ENCODE assay signal across 23 cellular contexts in the genomic region with DNA sequence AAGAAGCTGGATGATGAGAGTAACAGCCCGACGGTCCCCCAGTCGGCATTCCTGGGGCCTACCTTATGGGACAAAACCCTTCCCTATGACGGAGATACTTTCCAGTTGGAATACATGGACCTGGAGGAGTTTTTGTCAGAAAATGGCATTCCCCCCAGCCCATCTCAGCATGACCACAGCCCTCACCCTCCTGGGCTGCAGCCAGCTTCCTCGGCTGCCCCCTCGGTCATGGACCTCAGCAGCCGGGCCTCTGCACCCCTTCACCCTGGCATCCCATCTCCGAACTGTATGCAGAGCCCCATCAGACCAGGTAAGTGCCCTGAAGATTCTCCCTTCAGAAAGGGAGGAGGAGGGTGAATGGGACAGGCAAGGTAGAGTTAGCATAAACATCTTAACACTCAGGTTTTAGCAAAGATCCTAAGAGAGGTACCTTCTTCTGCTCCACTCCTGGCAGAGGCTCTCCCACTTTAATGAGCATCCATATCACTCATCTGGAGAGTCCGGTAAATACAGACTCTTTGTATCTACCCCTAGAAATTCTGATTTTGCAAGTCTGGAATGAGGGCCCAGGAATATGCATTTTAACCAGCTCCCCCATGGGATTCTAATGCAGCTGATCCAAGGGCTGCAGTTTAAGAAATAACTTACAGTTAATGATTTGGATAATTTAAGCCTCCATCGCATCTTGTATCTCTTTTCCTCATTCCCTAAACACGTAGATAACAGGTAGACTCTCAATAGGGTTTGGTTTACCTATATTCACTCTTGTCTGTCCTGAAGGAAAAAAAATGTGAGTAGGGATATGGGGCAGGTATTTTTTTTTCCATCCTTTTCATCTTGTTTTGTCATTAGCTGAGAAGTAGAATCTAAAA. TPM values are rescaled to one million over a fixed set of nuclear protein-coding genes. Genes with fewer than 3 reads are reported as not detected.
A peak's percentile ranks its signal among the peaks of the same experiment; 100 is the strongest.
DNase-seq lines count a peak whose midpoint lies in the region; ATAC-seq and TF ChIP-seq lines count a peak whose summit lies in the region.
"Had no signal": no experiment of that assay in that cellular context is flagged by ENCODE, and none has a peak within 500 bp of the region (broad histone marks: within the 10 kb centered on the region; RNA-seq: fewer than 3 reads in every experiment).

No MANE protein-coding gene starts in this region.

- no peaks in the 10 kb centered on the region for H3K9me3 ChIP-seq in left ventricle myocardium inferior (replicated peaks)
- no peaks in the 10 kb centered on the region for H3K9me3 ChIP-seq in right lobe of liver
- no peaks in the 10 kb centered on the region for H3K9me3 ChIP-seq in suprapubic skin
- H3K9me3 ChIP-seq: spleen had no signal

- peak overlapping the region; percentile 86 for H3K27ac ChIP-seq in left ventricle myocardium inferior (replicated peaks)
- peak overlapping the region; percentile 58 to 88 (median 78) for H3K27ac ChIP-seq in right lobe of liver
- peak overlapping the region; percentile 2 for H3K27ac ChIP-seq in suprapubic skin

- H3K27me3 ChIP-seq in left ventricle myocardium inferior (ENCODE audit: low read depth) (peaks cover 14% of the 10 kb centered on the region), right lobe of liver (no peaks in the 10 kb centered on the region), suprapubic skin (no peaks in the 10 kb centered on the region)

- TF ChIP-seq CTCF in left ventricle myocardium inferior (IDR thresholded peaks at IDR 0.05; ENCODE audit: borderline replicate concordance): no peak
- TF ChIP-seq CTCF in right lobe of liver (IDR thresholded peaks at IDR 0.05): no peak
- no peak for TF ChIP-seq CTCF in suprapubic skin (IDR thresholded peaks at IDR 0.05)

- peak overlapping the region; percentile 73 for H3K4me3 ChIP-seq in left ventricle myocardium inferior
- H3K4me3 ChIP-seq in right lobe of liver: peak overlapping the region; percentile 37 to 67 (median 63)
- H3K4me3 ChIP-seq in suprapubic skin: no peak overlapping the region
- H3K4me3 ChIP-seq: spleen had no signal

- ATAC-seq in left cardiac atrium (no peak), right lobe of liver (peak; percentile 5 to 41 (median 29)), HG03097 (IDR thresholded peaks at IDR 0.05; ENCODE audit: low FRiP score, unreplicated experiment) (no peak), HG02610 (IDR thresholded peaks at IDR 0.05; ENCODE audit: unreplicated experiment) (no peak)

- TF ChIP-seq POLR2A in right lobe of liver (IDR thresholded peaks at IDR 0.05): no peak
- no peak for TF ChIP-seq POLR2A in suprapubic skin (IDR thresholded peaks at IDR 0.05)

- H3K36me3 ChIP-seq in left ventricle myocardium inferior (peaks cover 10% of the 10 kb centered on the region), right lobe of liver (no peaks in the 10 kb centered on the region), suprapubic skin (peaks cover 3% of the 10 kb centered on the region)
- H3K36me3 ChIP-seq: spleen had no signal

- DNase-seq in left ventricle myocardium inferior (no peak), left cardiac atrium (no peak), right lobe of liver (peak in 2 of 3 donors; percentile 55 to 62), suprapubic skin (ENCODE audit: low spot score in 2 of 2) (no peak), NCI-H69 (lab: John Stamatoyannopoulos, UW) (no peak)
- no peak for DNase-seq in activated CD4-positive, alpha-beta T cell treated with anti-CD3 and anti-CD28 coated beads, Interleukin-2, amount 50 U/mL, for 1 hour
- DNase-seq: activated CD4-positive, alpha-beta memory T cell treated with anti-CD3 and anti-CD28 coated beads for 36 hours; activated naive CD4-positive, alpha-beta T cell; activated T-cell treated with anti-CD3 and anti-CD28 coated beads for 4 hours; anterior cingulate cortex; endodermal cell; GF-D8; H9; hippocampal formation; midbrain; NCI-H1105; NCI-H2107; NCI-H526 treated with DMSO at 0.1 percent for 48 hours; SHP77; spleen; trophoblast cell had no signal

- H3K4me1 ChIP-seq in left ventricle myocardium inferior (peaks cover 74% of the 10 kb centered on the region), right lobe of liver (peaks cover 0 to 40% (median 4%) of the 10 kb centered on the region in 4 donors), suprapubic skin (peaks cover 39% of the 10 kb centered on the region)

- intact Hi-C loops in left ventricle myocardium inferior (cut with micrococcal nuclease) (no loop called here), left cardiac atrium (cut with DNase I) (loop anchor here in 1 of 2 donors (2.0 to 10.0 kb wide), 2 partner anchors 27 to 77 kb away; no protein-coding TSS in a partner anchor), right lobe of liver (cut with DNase I) (no loop called here)

- no peak for TF ChIP-seq EP300 in suprapubic skin (IDR thresholded peaks at IDR 0.05)

- WGBS in right lobe of liver (ENCODE audit: insufficient coverage, low coverage, low lambda C conversion rate, missing lambda C conversion rate): 26% methylated on average over 11 of the region's 11 CpGs
- WGBS in suprapubic skin: 85% methylated on average over 11 of the region's 11 CpGs

RNA-seq across cellular contexts. Expression of a gene that starts 3.3 kb away (rescaled TPM):
- total RNA-seq in left ventricle myocardium inferior (22.6 TPM), left cardiac atrium (10 to 100 TPM; 36.7 to 36.8 TPM), right lobe of liver (10 to 100 TPM; 16.4 to 96.9 (median 42.6) TPM), suprapubic skin (10 to 100 TPM; 26.2 to 41.8 (median 36.5) TPM)
- total RNA-seq: endodermal cell had no signal

Comparison
In these comparisons a context has a peak if more than half of its experiments do, and no peak if none do; other contexts are left out.
1. DNase-seq: peak in right lobe of liver (2 of 3); none in left ventricle myocardium inferior (single experiment), left cardiac atrium (single experiment), suprapubic skin (0 of 2), activated CD4-positive, alpha-beta T cell treated with anti-CD3 and anti-CD28 coated beads, Interleukin-2, amount 50 U/mL, for 1 hour (single experiment) and NCI-H69 (single experiment).
2. H3K27ac ChIP-seq: peak in every context shown above with its lines; median percentile 86 in left ventricle myocardium inferior; 78 in right lobe of liver; 2 in suprapubic skin.
3. ATAC-seq: peak in right lobe of liver (4 of 4); none in left cardiac atrium (0 of 2), HG03097 (single experiment) and HG02610 (single experiment).